ENCODE assay signal across 2 cellular contexts in genomic region chr3:42810706-42811105, GRCh38.
TF ChIP-seq lines count a peak whose summit lies in the region.

No MANE protein-coding gene starts in this region.

TF ChIP-seq in K562, 482 proteins besides CTCF, POLR2A, EP300 and RAD21:
- peak; percentile 56; the same call in 1 of the 2 replicates for TF ChIP-seq ZNF121 (CRISPR knock-in tag; conservative IDR thresholded peaks at IDR 0.05)

TF ChIP-seq in HepG2, 621 proteins besides CTCF, POLR2A, EP300 and RAD21:
- TF ChIP-seq TEAD3 (CRISPR knock-in tag; optimal IDR thresholded peaks at IDR 0.05; ENCODE audit: borderline replicate concordance) (peak; percentile 10), ZNF121 (CRISPR knock-in tag; IDR thresholded peaks at IDR 0.05) (peak; percentile 17; the same call in 1 of the 2 replicates)
